Comparison of ENCODE assay signal across 9 cellular contexts in the genomic region with DNA sequence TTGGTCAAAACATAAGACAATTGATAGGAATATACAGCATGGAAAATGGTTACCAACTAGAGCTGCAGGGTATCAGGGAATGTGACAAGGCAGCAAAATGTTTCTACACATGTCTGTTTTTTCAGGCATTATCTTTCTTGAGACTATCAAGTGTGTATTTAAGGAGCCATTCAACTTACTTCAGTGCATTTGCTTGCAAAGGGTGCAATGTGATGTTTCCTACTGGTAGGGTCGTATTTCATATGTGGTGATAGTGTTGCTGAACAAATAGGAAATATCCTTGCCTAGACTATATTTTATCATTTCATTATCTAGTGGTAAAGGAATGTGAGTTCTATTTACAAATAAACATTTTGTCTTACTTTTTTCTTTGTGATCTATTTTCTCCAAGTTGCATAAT. TPM values are rescaled to one million over a fixed set of nuclear protein-coding genes. Genes with fewer than 3 reads are reported as not detected.
DNase-seq lines count a peak whose midpoint lies in the region; ATAC-seq and TF ChIP-seq lines count a peak whose summit lies in the region.
"Had no signal": no experiment of that assay in that cellular context is flagged by ENCODE, and none has a peak within 500 bp of the region (broad histone marks: within the 10 kb centered on the region; RNA-seq: fewer than 3 reads in every experiment).

No MANE protein-coding gene starts in this region.

- CTCF ChIA-PET in SK-N-SH (lab: Yijun Ruan, JAX), result interaction anchor here (0.9 kb wide), 1 partner anchor 1155 kb away, joined by 4 read pairs; no protein-coding TSS in a partner anchor

- TF ChIP-seq RAD21 in SK-N-SH (IDR thresholded peaks at IDR 0.05; ENCODE audit: low read length), result no peak

- POLR2A ChIA-PET in SK-N-SH (lab: Yijun Ruan, JAX), result no interaction called here

- H3K4me3 ChIP-seq in SK-N-SH (ENCODE audit: low read depth in 2 of 2, low read length in 1 of 2), result no peak overlapping the region
- no peak overlapping the region for H3K4me3 ChIP-seq in transverse colon

- H3K4me3 Mint-ChIP-seq in activated naive CD4-positive, alpha-beta T cell treated with anti-CD3 and anti-CD28 coated beads, Interleukin-2, amount 50 U/mL, for 24 hours, result peak overlapping the region; percentile 73
- H3K4me3 Mint-ChIP-seq in effector memory CD8-positive, alpha-beta T cell, result peak overlapping the region; percentile 80

- H3K27me3 ChIP-seq in SK-N-SH (ENCODE audit: insufficient read depth), result no peaks in the 10 kb centered on the region
- no peaks in the 10 kb centered on the region for H3K27me3 ChIP-seq in transverse colon

- no peaks in the 10 kb centered on the region for H3K9me3 Mint-ChIP-seq in activated naive CD4-positive, alpha-beta T cell treated with anti-CD3 and anti-CD28 coated beads, Interleukin-2, amount 50 U/mL, for 24 hours
- H3K9me3 Mint-ChIP-seq in effector memory CD8-positive, alpha-beta T cell, result no peaks in the 10 kb centered on the region

- peaks cover 21% of the 10 kb centered on the region for H3F3A ChIP-seq in SK-N-SH (replicated peaks; ENCODE audit: insufficient read depth)

- H3K36me3 ChIP-seq in SK-N-SH (replicated peaks in 1 of 2; ENCODE audit: control insufficient read depth in 1 of 2, insufficient read depth in 2 of 2, low read length in 1 of 2) (no peaks in the 10 kb centered on the region), transverse colon (no peaks in the 10 kb centered on the region)

- peak; percentile 15 for ATAC-seq in effector memory CD8-positive, alpha-beta T cell (replicated peaks)

- intact Hi-C loops in transverse colon (cut with DNase I; ENCODE audit: low total_unique reads), result no loop called here

- TF ChIP-seq CTCF in SK-N-SH (IDR thresholded peaks at IDR 0.05) (no peak), transverse colon (IDR thresholded peaks at IDR 0.05) (no peak), GM13977 (IDR thresholded peaks at IDR 0.05; ENCODE audit: extremely low read depth, insufficient read depth, missing control alignments) (no peak)

- peaks cover 23% of the 10 kb centered on the region for H3K36me3 Mint-ChIP-seq in activated naive CD4-positive, alpha-beta T cell treated with anti-CD3 and anti-CD28 coated beads, Interleukin-2, amount 50 U/mL, for 24 hours
- peaks cover 74% of the 10 kb centered on the region for H3K36me3 Mint-ChIP-seq in effector memory CD8-positive, alpha-beta T cell (ENCODE audit: insufficient read depth)

- no peak for DNase-seq in activated naive CD4-positive, alpha-beta T cell treated with anti-CD3 and anti-CD28 coated beads, Interleukin-2, amount 50 U/mL, for 16 hours
- DNase-seq in SK-N-SH (no peak), transverse colon (no peak), GM13977 (ENCODE audit: low spot score) (no peak), activated gamma-delta T cell treated with Interleukin-2 at 50 U/mL for 16 hours (no peak)
- no peak for DNase-seq in effector memory CD8-positive, alpha-beta T cell
- DNase-seq in stimulated activated naive CD4-positive, alpha-beta T cell treated with Interleukin-2 at 50 U/mL for 16 hours (lab: John Stamatoyannopoulos, UW), result no peak
- DNase-seq: occipital lobe had no signal

- peak overlapping the region; percentile 66; the same call in 1 of the 2 replicates for H3K9ac ChIP-seq in SK-N-SH

- in situ Hi-C loops in transverse colon (cut with MboI; ENCODE audit: low pct_ligation_motif_present in 1 of 4, low pct_unique_long_range_greater_than_20kb in 1 of 4, low sequenced_read_pairs in 3 of 4) (loop anchor here in 1 of 4 donors (25.0 kb wide), 1 partner anchor 519 kb away; the partner anchor contains the start of gene NEK7), GM13977 (cut with MboI; ENCODE audit: low pct_unique_long_range_greater_than_20kb, low sequenced_read_pairs, unreplicated experiment) (loop anchor here (25.0 kb wide), 1 partner anchor 519 kb away; the partner anchor contains the start of gene NEK7)

- H3K4me1 ChIP-seq in SK-N-SH (ENCODE audit: control insufficient read depth in 1 of 2, insufficient read depth in 2 of 2, low read depth in 1 of 2, low read length in 1 of 2), result peaks cover 41 to 44% of the 10 kb centered on the region in 2 experiments; a peak in 3 of 4 replicates
- H3K4me1 ChIP-seq in transverse colon, result peaks cover 0 to 19% (median 2%) of the 10 kb centered on the region in 4 donors

- H3K27ac ChIP-seq in SK-N-SH (ENCODE audit: low read depth in 2 of 2, low read length in 1 of 2), result peak overlapping the region; percentile 87 to 95
- H3K27ac ChIP-seq in transverse colon, result peak overlapping the region; percentile 59 to 69 (median 66)

- no peak overlapping the region for H3K4me2 ChIP-seq in SK-N-SH

- no peak for TF ChIP-seq POLR2A in transverse colon (IDR thresholded peaks at IDR 0.05)

- H3K79me2 ChIP-seq in SK-N-SH (ENCODE audit: insufficient read depth), result no peaks in the 10 kb centered on the region

- H3K4me1 Mint-ChIP-seq in activated naive CD4-positive, alpha-beta T cell treated with anti-CD3 and anti-CD28 coated beads, Interleukin-2, amount 50 U/mL, for 24 hours, result peaks cover 81% of the 10 kb centered on the region
- H3K4me1 Mint-ChIP-seq in effector memory CD8-positive, alpha-beta T cell (ENCODE audit: low read depth in 2 of 2), result peaks cover 55 to 73% of the 10 kb centered on the region in 2 donors

- H2AFZ ChIP-seq in SK-N-SH (ENCODE audit: low read depth), result no peak overlapping the region

- TF ChIP-seq EP300 in SK-N-SH (IDR thresholded peaks at IDR 0.05; ENCODE audit: borderline replicate concordance in 1 of 2, low read depth in 1 of 2, low read length in 1 of 2) (no peak), transverse colon (IDR thresholded peaks at IDR 0.05; ENCODE audit: low read depth) (no peak)

- H3K9me2 ChIP-seq in SK-N-SH, result no peaks in the 10 kb centered on the region

- H3K27me3 Mint-ChIP-seq in activated naive CD4-positive, alpha-beta T cell treated with anti-CD3 and anti-CD28 coated beads, Interleukin-2, amount 50 U/mL, for 24 hours, result no peaks in the 10 kb centered on the region
- H3K27me3 Mint-ChIP-seq in effector memory CD8-positive, alpha-beta T cell, result no peaks in the 10 kb centered on the region

- H3K27ac Mint-ChIP-seq in activated naive CD4-positive, alpha-beta T cell treated with anti-CD3 and anti-CD28 coated beads, Interleukin-2, amount 50 U/mL, for 24 hours, result peak overlapping the region; percentile 85
- peak overlapping the region; percentile 98 to 100 for H3K27ac Mint-ChIP-seq in effector memory CD8-positive, alpha-beta T cell

- H3K9me3 ChIP-seq in SK-N-SH, result no peaks in the 10 kb centered on the region
- H3K9me3 ChIP-seq in transverse colon, result no peaks in the 10 kb centered on the region

- WGBS in SK-N-SH (ENCODE audit: low lambda C conversion rate), result 54% methylated on average over 1 of the region's 1 CpG
- WGBS in transverse colon (ENCODE audit: low coverage in 1 of 2), 2 donors, result 20 to 27% methylated on average over 1 of the region's 1 CpG

- no peaks in the 10 kb centered on the region for H4K20me1 ChIP-seq in SK-N-SH (ENCODE audit: insufficient read depth)

TF ChIP-seq in SK-N-SH, 30 proteins besides CTCF, POLR2A, EP300 and RAD21:
- TF ChIP-seq GABPA (IDR thresholded peaks at IDR 0.05; ENCODE audit: low read depth) (no peak), FOXM1 (IDR thresholded peaks at IDR 0.05; ENCODE audit: low read depth) (no peak), PBX3 (IDR thresholded peaks at IDR 0.05) (0 out of 2 replicates have a peak, but pooled peaks have one; percentile 12)

RNA-seq across cellular contexts. Expression of gene PTPRC, which starts 42.4 kb away (rescaled TPM):
- polyA plus RNA-seq in SK-N-SH (2012; rRNA removed), result 0.03 and 0.11 TPM in 2 replicates
- 0.05 and 0.06 TPM in 2 replicates for polyA plus RNA-seq in SK-N-SH (2012; cell fraction: cytosol; rRNA removed)
- polyA plus RNA-seq in SK-N-SH (2012; cell fraction: nucleus; rRNA removed), result 0.10 TPM in 1 of 2 replicates, not detected in the other
- total RNA-seq in transverse colon, result 10 to 100 TPM in 3 of 4 donors, 1 to 10 TPM in 1; 6.4 to 50.7 (median 25.6) TPM
